Comparison of ENCODE assay signal across 22 cellular contexts in the genomic region with DNA sequence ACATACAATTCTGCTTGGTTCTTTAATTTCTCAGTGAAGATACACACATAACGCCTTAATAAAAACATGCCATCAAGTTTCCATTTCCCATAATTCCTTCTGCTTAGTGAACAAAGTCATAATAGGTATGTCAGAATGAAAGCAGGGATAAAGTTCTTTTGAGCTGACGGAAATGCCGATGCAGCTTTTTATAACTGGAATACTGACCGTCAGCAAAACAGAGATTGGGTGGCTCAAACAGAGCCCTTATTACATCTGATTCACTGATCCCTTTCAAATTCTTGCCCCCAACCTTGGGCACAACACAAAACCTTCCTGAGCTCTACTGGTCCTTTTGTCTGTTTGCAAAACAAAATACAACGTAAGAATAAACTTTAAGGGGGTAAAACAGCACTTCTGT.
DNase-seq lines count a peak whose midpoint lies in the region; ATAC-seq lines count a peak whose summit lies in the region.
"Had no signal": no experiment of that assay in that cellular context is flagged by ENCODE, and none has a peak within 500 bp of the region (broad histone marks: within the 10 kb centered on the region; RNA-seq: fewer than 3 reads in every experiment).

No MANE protein-coding gene starts in this region.

- no peaks in the 10 kb centered on the region for H3K27me3 ChIP-seq in neuron (ENCODE audit: insufficient read depth, low read length)
- H3K27me3 ChIP-seq: Peyer's patch had no signal

- H2AFZ ChIP-seq in neuron (ENCODE audit: low read depth, low read length), result no peak overlapping the region

- H3K9me3 ChIP-seq in neuron (ENCODE audit: low read length), result no peaks in the 10 kb centered on the region
- H3K9me3 ChIP-seq: Peyer's patch had no signal

- ATAC-seq in left ventricle myocardium superior (peak; percentile 26), left cardiac atrium (no peak)
- ATAC-seq: SK-N-SH treated with all-trans-retinoic acid at 6 μM for 48 hours had no signal

- H3K4me1 ChIP-seq in neuron (ENCODE audit: insufficient read depth, low read length), result peaks cover 95% of the 10 kb centered on the region
- H3K4me1 ChIP-seq: Peyer's patch had no signal

- peak overlapping the region; percentile 32 for H3K4me3 ChIP-seq in neuron (ENCODE audit: low read length)
- H3K4me3 ChIP-seq: lung, Peyer's patch had no signal

- DNase-seq in left ventricle myocardium superior (no peak), left cardiac atrium (no peak), iris pigment epithelial cell (ENCODE audit: low read depth) (peak; percentile 58), NCI-H1105 treated with DMSO at 0.1 percent for 48 hours (lab: John Stamatoyannopoulos, UW) (no peak), SIG-M5 treated with dmso at 0.1 percent for 504 hours (lab: John Stamatoyannopoulos, UW; ENCODE audit: unreplicated experiment) (no peak), HCEC 1CT (no peak), NCI-H1436 treated with DMSO at 0.1 percent for 48 hours (lab: John Stamatoyannopoulos, UW) (no peak)
- DNase-seq: activated B cell treated with CpG ODN at 0.5 μM for 24 hours; activated CD4-positive, alpha-beta memory T cell treated with anti-CD3 and anti-CD28 coated beads, Interleukin-2, amount 10 ng/mL, durations not matched to agents 7 days and 5 days; activated T-cell treated with anti-CD3 and anti-CD28 coated beads for 4 hours; cerebellar nuclear complex; DND-41; glutamatergic neuron; naive B cell; NCI-H1105; NCI-H2107; NCI-H524; Peyer's patch; stimulated activated CD8-positive, alpha-beta memory T cell treated with anti-CD3 and anti-CD28 coated beads, Interleukin-4, amount 100 ng/mL, for 48 hours had no signal

- intact Hi-C loops in left ventricle myocardium superior (cut with micrococcal nuclease), result no loop called here
- intact Hi-C loops in left cardiac atrium (cut with DNase I), result no loop called here

- H3K36me3 ChIP-seq in neuron (ENCODE audit: insufficient read depth, low read length), result peaks cover 3% of the 10 kb centered on the region
- H3K36me3 ChIP-seq: Peyer's patch had no signal
